1 cellular context compared by ENCODE assay signal in the genomic region with DNA sequence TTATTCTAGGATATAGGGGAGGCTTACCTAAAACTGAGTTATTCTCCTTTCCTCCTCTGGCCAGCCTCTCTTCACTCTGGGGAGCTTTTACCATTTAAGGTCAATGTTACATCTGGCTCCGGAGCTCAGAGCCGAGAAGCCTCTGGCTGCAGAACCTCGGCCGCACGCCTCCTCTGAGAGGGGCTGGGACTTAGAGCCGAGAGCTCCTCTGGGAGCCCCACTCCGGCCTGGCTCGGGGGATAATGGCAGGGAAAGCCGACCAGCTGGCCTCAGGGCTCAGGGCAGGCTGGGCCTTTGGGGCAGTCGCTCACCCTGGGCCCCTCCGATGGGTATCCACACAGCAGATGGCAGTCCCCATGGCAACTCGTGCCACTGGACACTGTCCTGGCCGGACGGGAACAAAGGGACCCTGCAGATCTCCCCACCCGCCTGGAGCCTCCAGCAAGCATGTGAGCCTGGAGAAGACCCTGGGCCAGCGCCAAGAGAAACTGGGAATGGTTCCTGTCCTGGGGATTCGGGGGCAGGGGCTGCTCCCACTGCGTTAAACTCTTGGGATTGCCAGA.
TF ChIP-seq lines count a peak whose summit lies in the region.

TSS of gene IRAG1 (minus strand) at position 247 of the 563 bp plus-strand sequence. CDS start at position 94, 153 bp downstream.

TF ChIP-seq in IMR-90, 13 proteins besides CTCF, POLR2A, EP300 and RAD21:
- peak; percentile 43; the same call in 1 of the 2 replicates for TF ChIP-seq MAZ (IDR thresholded peaks at IDR 0.05; ENCODE audit: borderline replicate concordance, low read depth, low read length)
- no peak for TF ChIP-seq RFX5 (IDR thresholded peaks at IDR 0.05; ENCODE audit: low read depth, low read length)
